In genomic region chr5:96763012-96763411, GRCh38 we compare ENCODE assay signal across 26 cellular contexts. TPM values are rescaled to one million over a fixed set of nuclear protein-coding genes. Genes with fewer than 3 reads are reported as not detected.
DNase-seq lines count a peak whose midpoint lies in the region; ATAC-seq and TF ChIP-seq lines count a peak whose summit lies in the region.
"Had no signal": no experiment of that assay in that cellular context is flagged by ENCODE, and none has a peak within 500 bp of the region (broad histone marks: within the 10 kb centered on the region; RNA-seq: fewer than 3 reads in every experiment).

No MANE protein-coding gene starts in this region.

- H3F3A ChIP-seq in smooth muscle cell (ENCODE audit: low read depth): peaks cover 7% of the 10 kb centered on the region
- no peaks in the 10 kb centered on the region for H3F3A ChIP-seq in MM.1S (ENCODE audit: insufficient read depth, low read length)

- H3K9ac ChIP-seq in smooth muscle cell (ENCODE audit: low read depth): peak overlapping the region; percentile 60
- H3K9ac ChIP-seq in MM.1S (ENCODE audit: low read length): no peak overlapping the region
- H3K9ac ChIP-seq: GM23248 had no signal

- no peak for ATAC-seq in CD8-positive, alpha-beta T cell
- ATAC-seq in effector memory CD8-positive, alpha-beta T cell (replicated peaks): no peak
- no peak for ATAC-seq in GM21526 (IDR thresholded peaks at IDR 0.05; ENCODE audit: low FRiP score, unreplicated experiment)

- WGBS in smooth muscle cell (ENCODE audit: low lambda C conversion rate): 3% methylated on average over 5 of the region's 5 CpGs
- WGBS in testis, 2 donors: 88 to 91% methylated on average over 5 of the region's 5 CpGs

- H3K4me3 Mint-ChIP-seq in CD8-positive, alpha-beta T cell: no peak overlapping the region
- H3K4me3 Mint-ChIP-seq in effector memory CD8-positive, alpha-beta T cell: no peak overlapping the region
- H3K4me3 Mint-ChIP-seq: HFFc6, nephron had no signal

- CTCF ChIA-PET in CD8-positive, alpha-beta T cell (lab: Charles Lee): interaction anchor here (1.4 to 5.1 kb wide), 5 partner anchors 10 to 400 kb away, joined by 3 to 37 read pairs (median 6); no protein-coding TSS in a partner anchor

- TF ChIP-seq POLR2A in testis (IDR thresholded peaks at IDR 0.05): no peak

- peaks cover 72% of the 10 kb centered on the region for H3K36me3 Mint-ChIP-seq in CD8-positive, alpha-beta T cell
- peaks cover 75% of the 10 kb centered on the region for H3K36me3 Mint-ChIP-seq in effector memory CD8-positive, alpha-beta T cell (ENCODE audit: insufficient read depth)

- no peaks in the 10 kb centered on the region for H3K79me2 ChIP-seq in smooth muscle cell (ENCODE audit: low read depth)
- no peaks in the 10 kb centered on the region for H3K79me2 ChIP-seq in MM.1S (ENCODE audit: low read length)

- peaks cover 15% of the 10 kb centered on the region for H3K4me1 Mint-ChIP-seq in CD8-positive, alpha-beta T cell (ENCODE audit: low read depth)
- peaks cover 3 to 8% of the 10 kb centered on the region in 2 donors for H3K4me1 Mint-ChIP-seq in effector memory CD8-positive, alpha-beta T cell (ENCODE audit: low read depth in 2 of 2)
- H3K4me1 Mint-ChIP-seq: nephron had no signal

- H3K4me3 ChIP-seq in CD8-positive, alpha-beta T cell (ENCODE audit: low read depth, low read length): no peak overlapping the region
- H3K4me3 ChIP-seq in smooth muscle cell (no peak overlapping the region), testis (no peak overlapping the region), MM.1S (ENCODE audit: low read length) (no peak overlapping the region)
- H3K4me3 ChIP-seq: breast epithelium, GM23248, MG63, SJSA1, stomach had no signal

- no peaks in the 10 kb centered on the region for H3K4me1 ChIP-seq in CD8-positive, alpha-beta T cell (ENCODE audit: insufficient read depth, low read length)
- H3K4me1 ChIP-seq in smooth muscle cell (ENCODE audit: low read depth) (peaks cover 12% of the 10 kb centered on the region), testis (no peaks in the 10 kb centered on the region), MM.1S (ENCODE audit: low read length) (no peaks in the 10 kb centered on the region)
- H3K4me1 ChIP-seq: breast epithelium, SJSA1 had no signal

- H3K4me2 ChIP-seq in smooth muscle cell: peak overlapping the region; percentile 68
- H3K4me2 ChIP-seq in MM.1S (ENCODE audit: low read depth, low read length): no peak overlapping the region

- H3K9me3 Mint-ChIP-seq in CD8-positive, alpha-beta T cell: no peaks in the 10 kb centered on the region
- no peaks in the 10 kb centered on the region for H3K9me3 Mint-ChIP-seq in effector memory CD8-positive, alpha-beta T cell
- H3K9me3 Mint-ChIP-seq: HFFc6, nephron had no signal

- H2AFZ ChIP-seq in smooth muscle cell (ENCODE audit: low read depth) (no peak overlapping the region), MM.1S (ENCODE audit: low read length) (no peak overlapping the region)
- H2AFZ ChIP-seq: GM23248 had no signal

- H3K27me3 ChIP-seq in CD8-positive, alpha-beta T cell (ENCODE audit: insufficient read depth, low read length): no peaks in the 10 kb centered on the region
- H3K27me3 ChIP-seq in smooth muscle cell (ENCODE audit: low read depth): no peaks in the 10 kb centered on the region
- H3K27me3 ChIP-seq in testis: no peaks in the 10 kb centered on the region
- H3K27me3 ChIP-seq in MM.1S (replicated peaks; ENCODE audit: insufficient read depth, low read length): no peaks in the 10 kb centered on the region
- H3K27me3 ChIP-seq: breast epithelium, MG63, SJSA1, stomach had no signal

- H3K27me3 Mint-ChIP-seq in CD8-positive, alpha-beta T cell (ENCODE audit: low read depth): no peaks in the 10 kb centered on the region
- no peaks in the 10 kb centered on the region for H3K27me3 Mint-ChIP-seq in effector memory CD8-positive, alpha-beta T cell

- intact Hi-C loops in CD8-positive, alpha-beta T cell (cut with DNase I, micrococcal nuclease): no loop called here
- intact Hi-C loops in testis (cut with DNase I; ENCODE audit: low total_unique reads): no loop called here

- no peak for DNase-seq in CD8-positive, alpha-beta T cell
- peak; percentile 62 for DNase-seq in NCI-H82 (lab: John Stamatoyannopoulos, UW)
- DNase-seq in effector memory CD8-positive, alpha-beta T cell: no peak
- no peak for DNase-seq in smooth muscle cell (lab: John Stamatoyannopoulos, UW; ENCODE audit: unreplicated experiment)
- no peak for DNase-seq in testis
- no peak for DNase-seq in MM.1S
- DNase-seq: activated CD4-positive, alpha-beta T cell treated with anti-CD3 and anti-CD28 coated beads for 48 hours; activated naive CD4-positive, alpha-beta T cell; activated T-cell treated with anti-CD3 and anti-CD28 coated beads, Interleukin-2, amount 50 U/mL, for 48 hours; amniotic stem cell; glutamatergic neuron; GM23248; HFFc6; islet precursor cell; KG1; MG63; NCI-H1417; NCI-H2029 treated with DMSO at 0.1 percent for 48 hours; NCI-H69; RPMI8226; stomach had no signal

- H4K20me1 ChIP-seq in smooth muscle cell (ENCODE audit: low read depth) (no peaks in the 10 kb centered on the region), MM.1S (ENCODE audit: insufficient read depth, low read length) (no peaks in the 10 kb centered on the region)

- H3K27ac Mint-ChIP-seq in CD8-positive, alpha-beta T cell: peak overlapping the region; percentile 24
- H3K27ac Mint-ChIP-seq in effector memory CD8-positive, alpha-beta T cell: peak overlapping the region; percentile 44 to 73
- H3K27ac Mint-ChIP-seq: HFFc6, nephron had no signal

- H3K36me3 ChIP-seq in CD8-positive, alpha-beta T cell (ENCODE audit: insufficient read depth, low read length): peaks cover 30% of the 10 kb centered on the region
- H3K36me3 ChIP-seq in smooth muscle cell (ENCODE audit: low read depth) (peaks cover 16% of the 10 kb centered on the region), testis (ENCODE audit: low read depth, missing control alignments) (no peaks in the 10 kb centered on the region), MM.1S (replicated peaks; ENCODE audit: insufficient read depth, low read length) (0 out of 2 replicates have a peak, but pooled peaks cover 6% of the 10 kb centered on the region)

- TF ChIP-seq CTCF in CD8-positive, alpha-beta T cell (IDR thresholded peaks at IDR 0.05): no peak
- TF ChIP-seq CTCF in smooth muscle cell (IDR thresholded peaks at IDR 0.05; ENCODE audit: borderline replicate concordance, insufficient read depth, poor library complexity, severe bottlenecking) (no peak), testis (IDR thresholded peaks at IDR 0.05) (no peak), MM.1S (IDR thresholded peaks at IDR 0.05; ENCODE audit: low read length) (no peak)

- H3K9me3 ChIP-seq in CD8-positive, alpha-beta T cell (ENCODE audit: low read length): no peaks in the 10 kb centered on the region
- no peaks in the 10 kb centered on the region for H3K9me3 ChIP-seq in smooth muscle cell (replicated peaks; ENCODE audit: low read depth)
- H3K9me3 ChIP-seq in testis: no peaks in the 10 kb centered on the region
- H3K9me3 ChIP-seq in MM.1S (replicated peaks; ENCODE audit: insufficient read depth, low read length): no peaks in the 10 kb centered on the region
- H3K9me3 ChIP-seq: breast epithelium, MG63, SJSA1, stomach had no signal

- H3K9me2 ChIP-seq in MM.1S (replicated peaks; ENCODE audit: insufficient read depth, low read length): no peaks in the 10 kb centered on the region

- no peak overlapping the region for H3K27ac ChIP-seq in CD8-positive, alpha-beta T cell (ENCODE audit: low read depth, low read length)
- H3K27ac ChIP-seq in smooth muscle cell (ENCODE audit: low read depth) (peak overlapping the region; percentile 94), testis (no peak overlapping the region), MM.1S (ENCODE audit: low read length) (no peak overlapping the region)
- H3K27ac ChIP-seq: breast epithelium, C4-2B, GM23248, SJSA1 had no signal

- POLR2A ChIA-PET in CD8-positive, alpha-beta T cell (lab: Charles Lee): interaction anchor here (1.2 to 2.2 kb wide), 3 partner anchors 9 to 45 kb away, joined by 3 to 8 read pairs (median 3); partner anchors contain the start of gene ERAP1

RNA-seq across cellular contexts. Expression of gene ERAP1, which starts 44.7 kb away (rescaled TPM):
- 10 to 100 TPM; 45.4 to 47.7 TPM for total RNA-seq in CD8-positive, alpha-beta T cell
- total RNA-seq in smooth muscle cell (24.2 and 26.1 TPM in 2 replicates), testis (10 to 100 TPM; 14.3 to 16.5 TPM)
- polyA plus RNA-seq in smooth muscle cell (9.4 and 10.6 TPM in 2 replicates), testis (ENCODE audit: insufficient read depth, low read depth, low replicate concordance) (22.7 TPM)
